Comparison of ENCODE assay signal across 21 cellular contexts in the genomic region with DNA sequence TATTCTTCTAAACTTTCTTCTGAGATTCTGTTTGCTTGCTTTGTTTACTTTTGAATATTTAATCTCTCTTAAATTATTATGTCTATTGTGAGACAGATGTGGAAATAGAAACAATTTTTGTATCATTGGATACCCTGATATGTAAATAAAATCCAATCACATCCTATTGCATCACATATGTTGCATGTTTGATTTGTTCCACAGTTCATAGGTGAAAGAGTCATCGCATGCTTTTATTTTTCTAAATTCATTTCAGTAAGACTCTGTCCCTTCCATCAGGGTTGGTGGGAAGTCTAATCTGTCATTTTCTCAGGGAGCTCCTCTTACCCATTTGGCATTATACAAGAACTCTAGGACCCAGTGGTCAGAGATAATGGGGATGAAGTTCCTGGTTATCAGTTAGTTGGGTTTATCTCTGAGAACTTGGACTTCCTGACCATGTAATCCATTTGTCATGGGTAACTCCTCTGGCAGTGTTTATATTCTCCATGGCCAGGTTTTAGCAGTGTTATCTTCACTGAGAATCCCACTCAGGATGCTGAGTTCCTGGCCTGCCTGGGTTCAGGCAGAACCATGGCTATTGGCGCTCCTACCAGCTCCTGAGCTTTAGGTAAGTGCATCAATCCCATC.
DNase-seq lines count a peak whose midpoint lies in the region; ATAC-seq, FAIRE-seq and TF ChIP-seq lines count a peak whose summit lies in the region.
"Had no signal": no experiment of that assay in that cellular context is flagged by ENCODE, and none has a peak within 500 bp of the region (broad histone marks: within the 10 kb centered on the region; RNA-seq: fewer than 3 reads in every experiment).

No MANE protein-coding gene starts in this region.

- no peak overlapping the region for H3K4me3 ChIP-seq in A549
- no peak overlapping the region for H3K4me3 ChIP-seq in mesenchymal stem cell (ENCODE audit: insufficient read depth in 1 of 2, low read depth in 1 of 2, low read length in 2 of 2)
- H3K4me3 ChIP-seq in testis = no peak overlapping the region
- H3K4me3 ChIP-seq: GM23338, HAP-1 had no signal

- no peaks in the 10 kb centered on the region for H3K36me3 ChIP-seq in mesenchymal stem cell (ENCODE audit: control insufficient read depth in 1 of 2, insufficient read depth in 2 of 2, low read depth in 1 of 2, low read length in 2 of 2)
- no peaks in the 10 kb centered on the region for H3K36me3 ChIP-seq in testis (ENCODE audit: low read depth, missing control alignments)
- H3K36me3 ChIP-seq: HAP-1 had no signal

- FAIRE-seq in A549 (lab: Jason Lieb, UNC) = no peak
- FAIRE-seq: D721Med had no signal

- DNase-seq in A549 (ENCODE audit: low read depth in 1 of 2, low spot score in 1 of 2) (no peak), OCI-M2 (lab: John Stamatoyannopoulos, UW; ENCODE audit: unreplicated experiment) (peak; percentile 23), amniotic epithelial cell (ENCODE audit: low read depth) (peak; percentile 70), mesenchymal stem cell (no peak), testis (no peak), AG08395 (ENCODE audit: low spot score) (no peak)
- no peak for DNase-seq in stimulated activated CD4-positive, alpha-beta T cell treated with anti-CD3 and anti-CD28 coated beads, Interleukin-2, amount 100 ng/mL, for 24 hours
- DNase-seq: DMS53, EL, GF-D8, NCI-H1105 treated with DMSO at 0.1 percent for 48 hours, NCI-H2081, NCI-H2171 treated with DMSO at 0.1 percent for 48 hours, NCI-H446, NCI-H526 had no signal

- H2AK5ac ChIP-seq in mesenchymal stem cell (ENCODE audit: low read length, severe bottlenecking) = no peak overlapping the region

- no peak overlapping the region for H3K4me2 ChIP-seq in A549
- H3K4me2 ChIP-seq in mesenchymal stem cell (ENCODE audit: low read length, poor library complexity, severe bottlenecking) = no peak overlapping the region
- H3K4me2 ChIP-seq: GM23338, KMS-11 had no signal

- H3K9ac ChIP-seq in mesenchymal stem cell (ENCODE audit: low read length) = no peak overlapping the region
- H3K9ac ChIP-seq: KMS-11 had no signal

- 96% methylated on average over 2 of the region's 2 CpGs for WGBS in A549 (ENCODE audit: missing lambda C conversion rate)
- WGBS in mesenchymal stem cell = 100% methylated on average over 1 of the region's 2 CpGs
- 97 to 98% methylated on average over 2 of the region's 2 CpGs for WGBS in testis, 2 donors

- no peak for TF ChIP-seq CTCF in A549 (IDR thresholded peaks at IDR 0.05)
- TF ChIP-seq CTCF in testis (IDR thresholded peaks at IDR 0.05) = no peak

- H2BK12ac ChIP-seq in mesenchymal stem cell (ENCODE audit: low read length in 2 of 2) = peak overlapping the region in 1 of 2 experiments; percentile 5

- peaks cover 20% of the 10 kb centered on the region; the same call in 1 of the 3 replicates for H3K4me1 ChIP-seq in A549
- no peaks in the 10 kb centered on the region for H3K4me1 ChIP-seq in mesenchymal stem cell (ENCODE audit: control insufficient read depth, insufficient read depth, low read depth, low read length)
- H3K4me1 ChIP-seq in testis = no peaks in the 10 kb centered on the region
- H3K4me1 ChIP-seq: HAP-1 had no signal

- peak overlapping the region; percentile 25 for H4K8ac ChIP-seq in mesenchymal stem cell (ENCODE audit: low read length)

- H3K27ac ChIP-seq in A549 (peak overlapping the region; percentile 44 to 49; a peak in 5 of 6 replicates), mesenchymal stem cell (ENCODE audit: low read length, poor library complexity, severe bottlenecking) (no peak overlapping the region), testis (no peak overlapping the region)
- H3K27ac ChIP-seq: KMS-11 had no signal

- peak overlapping the region; percentile 45 for H4K91ac ChIP-seq in mesenchymal stem cell (ENCODE audit: low read length)

- no peak for TF ChIP-seq RAD21 in A549 (conservative IDR thresholded peaks at IDR 0.05 in 1 of 2, IDR thresholded peaks at IDR 0.05 in 1 of 2)

- H3K79me1 ChIP-seq in mesenchymal stem cell (replicated peaks; ENCODE audit: low read length, poor library complexity, severe bottlenecking) = no peaks in the 10 kb centered on the region

- no peak overlapping the region for H2AFZ ChIP-seq in mesenchymal stem cell (ENCODE audit: low read depth, low read length)
- H2AFZ ChIP-seq: GM23338 had no signal

- H2BK15ac ChIP-seq in mesenchymal stem cell (ENCODE audit: low read depth, poor library complexity, severe bottlenecking) = no peak overlapping the region

- H3K27me3 ChIP-seq in mesenchymal stem cell (ENCODE audit: control insufficient read depth in 1 of 2, insufficient read depth in 1 of 2, low read length in 2 of 2) (no peaks in the 10 kb centered on the region), testis (no peaks in the 10 kb centered on the region)

- ATAC-seq in A549 (no peak), GM21367 (IDR thresholded peaks at IDR 0.05; ENCODE audit: unreplicated experiment) (no peak)
- ATAC-seq: GM23338, Right ventricle myocardium inferior had no signal

- TF ChIP-seq POLR2A in A549 (IDR thresholded peaks at IDR 0.05; ENCODE audit: low read length) = no peak
- TF ChIP-seq POLR2A in testis (IDR thresholded peaks at IDR 0.05) = no peak

- H3K9me3 ChIP-seq in A549 = no peaks in the 10 kb centered on the region
- no peaks in the 10 kb centered on the region for H3K9me3 ChIP-seq in mesenchymal stem cell (ENCODE audit: control insufficient read depth, low read length)
- no peaks in the 10 kb centered on the region for H3K9me3 ChIP-seq in testis
- H3K9me3 ChIP-seq: HAP-1 had no signal

- H2BK120ac ChIP-seq in mesenchymal stem cell (ENCODE audit: low read depth, low read length) = no peak overlapping the region

- intact Hi-C loops in testis (cut with DNase I; ENCODE audit: low total_unique reads) = no loop called here

- H3K18ac ChIP-seq in mesenchymal stem cell (ENCODE audit: low read depth in 1 of 2, low read length in 2 of 2) = no peak overlapping the region

- H3K23ac ChIP-seq in mesenchymal stem cell (ENCODE audit: low read length in 2 of 2) = no peak overlapping the region

- CTCF ChIA-PET in A549 (lab: Yijun Ruan, JAX) = interaction anchor here (1.0 to 2.9 kb wide), 3 partner anchors 8 to 141 kb away, joined by 3 to 11 read pairs (median 3); no protein-coding TSS in a partner anchor

- H3K14ac ChIP-seq in mesenchymal stem cell (ENCODE audit: low read length in 2 of 2) = no peak overlapping the region

- H2BK5ac ChIP-seq in mesenchymal stem cell (ENCODE audit: low read depth, low read length, poor library complexity, severe bottlenecking) = no peak overlapping the region

- no peak overlapping the region for H3K4ac ChIP-seq in mesenchymal stem cell (ENCODE audit: low read depth in 1 of 2, low read length in 2 of 2)

- POLR2A ChIA-PET in A549 (lab: Yijun Ruan, JAX) = no interaction called here

- TF ChIP-seq EP300 in A549 (IDR thresholded peaks at IDR 0.05) = no peak

TF ChIP-seq in A549, 52 proteins besides CTCF, POLR2A, EP300 and RAD21:
- peak in 1 of 2 experiments; percentile 9; a peak in 1 of 4 replicates for TF ChIP-seq CEBPB (IDR thresholded peaks at IDR 0.05)
- TF ChIP-seq FOSB (CRISPR knock-in tag; IDR thresholded peaks at IDR 0.05) = no peak
TF ChIP-seq in A549: peak in this region for 1.

Comparison
In these comparisons a context has a peak if more than half of its experiments do, and no peak if none do; other contexts are left out.
1. DNase-seq: peak in OCI-M2 (single experiment) and amniotic epithelial cell (single experiment); none in A549 (0 of 2), mesenchymal stem cell (single experiment), testis (single experiment), stimulated activated CD4-positive, alpha-beta T cell treated with anti-CD3 and anti-CD28 coated beads, Interleukin-2, amount 100 ng/mL, for 24 hours (0 of 2) and AG08395 (single experiment).
2. H3K27ac ChIP-seq: peak in A549 (2 of 2); none in mesenchymal stem cell (single experiment) and testis (0 of 2).